ENCODE assay signal across 11 cellular contexts in the genomic region with DNA sequence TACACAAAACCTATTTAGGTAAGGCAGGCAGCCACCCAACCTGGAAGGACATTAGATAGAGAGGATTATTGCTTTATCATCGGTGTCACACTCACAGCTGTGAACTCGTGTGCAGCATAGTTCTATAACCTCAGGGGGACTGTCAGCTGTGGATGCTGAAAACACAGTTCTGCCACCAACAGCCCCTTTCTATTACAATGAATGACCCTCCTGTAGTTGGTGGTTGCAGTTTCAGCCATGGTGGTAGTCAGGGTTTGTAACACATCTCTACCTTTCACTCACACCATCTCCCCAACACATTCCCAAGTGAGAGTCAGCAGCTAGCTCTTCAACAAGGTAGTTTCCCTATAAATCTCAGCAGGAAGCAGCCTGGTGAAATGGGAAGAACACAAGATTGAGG.
A peak's percentile ranks its signal among the peaks of the same experiment; 100 is the strongest.
DNase-seq lines count a peak whose midpoint lies in the region; ATAC-seq and TF ChIP-seq lines count a peak whose summit lies in the region.
"Had no signal": no experiment of that assay in that cellular context is flagged by ENCODE, and none has a peak within 500 bp of the region (broad histone marks: within the 10 kb centered on the region; RNA-seq: fewer than 3 reads in every experiment).

No MANE protein-coding gene starts in this region.

- H3F3A ChIP-seq in PC-3 (ENCODE audit: low read length, unreplicated experiment), result no peaks in the 10 kb centered on the region

- peaks cover 5% of the 10 kb centered on the region; the same call in 1 of the 2 replicates for H3K4me1 ChIP-seq in PC-3 (ENCODE audit: insufficient read depth, low read length)

- no peak overlapping the region for H3K4me3 ChIP-seq in GM12865 (ENCODE audit: low read depth, low read length)
- no peak overlapping the region for H3K4me3 ChIP-seq in foreskin fibroblast (ENCODE audit: low read depth in 1 of 2, low read length in 2 of 2)
- no peak overlapping the region for H3K4me3 ChIP-seq in PC-3 (ENCODE audit: low read length)
- H3K4me3 ChIP-seq: smooth muscle cell had no signal

- TF ChIP-seq CTCF in GM12865 (IDR thresholded peaks at IDR 0.05; ENCODE audit: insufficient read depth, low read depth, low read length, missing control alignments) (no peak), foreskin fibroblast (IDR thresholded peaks at IDR 0.05; ENCODE audit: low read depth, low read length) (no peak), PC-3 (conservative IDR thresholded peaks at IDR 0.05; ENCODE audit: low read depth, low read length) (no peak)

- no peaks in the 10 kb centered on the region for H3K79me2 ChIP-seq in PC-3 (ENCODE audit: low read length)

- no TSS peak for BruUV-seq in PC-3 (replicated peaks; lab: Mats Ljungman, UMichigan)

- no peaks in the 10 kb centered on the region for H4K20me1 ChIP-seq in PC-3 (ENCODE audit: low read length)

- POLR2A ChIA-PET in PC-3 (lab: Charles Lee; ENCODE audit: unreplicated experiment), result no interaction called here

- intact Hi-C loops in PC-3 (cut with micrococcal nuclease), result no loop called here

- no peak overlapping the region for H2AFZ ChIP-seq in PC-3 (ENCODE audit: low read length)

- no peak overlapping the region for H3K4me2 ChIP-seq in PC-3 (ENCODE audit: low read length)
- H3K4me2 ChIP-seq: smooth muscle cell had no signal

- no peaks in the 10 kb centered on the region for H3K27me3 ChIP-seq in PC-3 (ENCODE audit: low read length)

- no peak overlapping the region for H3K27ac ChIP-seq in PC-3 (ENCODE audit: low read length)

- no peaks in the 10 kb centered on the region for H3K36me3 ChIP-seq in PC-3 (ENCODE audit: low read depth, low read length)

- CTCF ChIA-PET in PC-3 (lab: Charles Lee), result no interaction called here

- no peaks in the 10 kb centered on the region for H3K9me3 ChIP-seq in PC-3 (ENCODE audit: low read length)

- no peaks in the 10 kb centered on the region for H3K9me2 ChIP-seq in PC-3 (replicated peaks; ENCODE audit: low read length)

- DNase-seq in GM12865 (ENCODE audit: low read depth), result peak; percentile 81
- no peak for DNase-seq in foreskin fibroblast
- no peak for DNase-seq in C1 segment of cervical spinal cord (lab: John Stamatoyannopoulos, UW)
- no peak for DNase-seq in PC-3
- no peak for DNase-seq in SIG-M5 treated with dmso at 0.1 percent for 504 hours (lab: John Stamatoyannopoulos, UW; ENCODE audit: unreplicated experiment)
- DNase-seq: nucleus accumbens had no signal

- ATAC-seq in GM19328 (IDR thresholded peaks at IDR 0.05; ENCODE audit: unreplicated experiment) (peak; percentile 63), HG02571 (IDR thresholded peaks at IDR 0.05; ENCODE audit: unreplicated experiment) (peak; percentile 88), HG03139 (IDR thresholded peaks at IDR 0.05; ENCODE audit: unreplicated experiment) (peak; percentile 79), PC-3 (no peak)
- ATAC-seq: activated naive CD4-positive, alpha-beta T cell treated with anti-CD3 and anti-CD28 coated beads, Interleukin-2, amount 50 U/mL, for 72 hours had no signal

- H3K9ac ChIP-seq in PC-3 (ENCODE audit: low read length), result no peak overlapping the region
